7 cellular contexts compared by ENCODE assay signal in genomic region chr7:151782598-151783448, GRCh38.
DNase-seq lines count a peak whose midpoint lies in the region; ATAC-seq and TF ChIP-seq lines count a peak whose summit lies in the region.

No MANE protein-coding gene starts in this region.

- DNase-seq in GM13977 (ENCODE audit: low spot score): peak; percentile 88
- DNase-seq in NCI-H2107 (lab: John Stamatoyannopoulos, UW): peak; percentile 47
- peak; percentile 75 to 80 for DNase-seq in activated CD4-positive, alpha-beta T cell treated with anti-CD3 and anti-CD28 coated beads, Interleukin-2, amount 50 U/mL, for 48 hours
- peak; percentile 71 for DNase-seq in lung (ENCODE audit: low spot score)
- DNase-seq in stimulated activated CD8-positive, alpha-beta memory T cell treated with anti-CD3 and anti-CD28 coated beads, Interleukin-15, amount 100 ng/mL, for 1 hour (ENCODE audit: low read depth): peak; percentile 43

- H3K27ac ChIP-seq in duodenal mucosa (ENCODE audit: low read depth, low read length) (no peak overlapping the region), lung (ENCODE audit: low read depth in 1 of 2, low read length in 1 of 2) (peak overlapping the region in 1 of 2 donors; percentile 21)

- peak overlapping the region; percentile 36 to 54 for H3K4me3 ChIP-seq in duodenal mucosa (ENCODE audit: low read depth in 1 of 2, low read length in 2 of 2)
- no peak overlapping the region for H3K4me3 ChIP-seq in lung

- ATAC-seq in HG02678 (IDR thresholded peaks at IDR 0.05; ENCODE audit: unreplicated experiment): peak; percentile 80
- ATAC-seq in lung (ENCODE audit: insufficient read depth, low FRiP score): peak; percentile 79

- no peaks in the 10 kb centered on the region for H3K9me3 ChIP-seq in duodenal mucosa (ENCODE audit: control insufficient read depth in 1 of 2, low read length in 2 of 2)
- no peaks in the 10 kb centered on the region for H3K9me3 ChIP-seq in lung (ENCODE audit: control insufficient read depth in 2 of 2, insufficient read depth in 1 of 2, low read length in 1 of 2)

- TF ChIP-seq CTCF in GM13977 (IDR thresholded peaks at IDR 0.05; ENCODE audit: extremely low read depth, insufficient read depth, missing control alignments) (peak; percentile 86), lung (IDR thresholded peaks at IDR 0.05; ENCODE audit: control extremely low read depth, extremely low read depth) (peak; percentile 71)

- WGBS in lung, 2 donors: 8 to 9% methylated on average over 55 of the region's 55 CpGs

- in situ Hi-C loops in GM13977 (cut with MboI; ENCODE audit: low pct_unique_long_range_greater_than_20kb, low sequenced_read_pairs, unreplicated experiment): no loop called here

- peak overlapping the region; percentile 33 to 36 for H3K9ac ChIP-seq in duodenal mucosa (ENCODE audit: low read depth in 1 of 2, low read length in 2 of 2)

- peaks cover 11 to 12% of the 10 kb centered on the region in 2 donors for H3K36me3 ChIP-seq in duodenal mucosa (ENCODE audit: control insufficient read depth in 1 of 2, insufficient read depth in 2 of 2, low read length in 2 of 2)
- H3K36me3 ChIP-seq in lung (ENCODE audit: control insufficient read depth in 2 of 2, insufficient read depth in 2 of 2, low read length in 2 of 2): peaks cover 0 to 4% of the 10 kb centered on the region in 2 donors

- H3K4me1 ChIP-seq in duodenal mucosa (ENCODE audit: control insufficient read depth in 1 of 2, insufficient read depth in 2 of 2, low read length in 2 of 2) (peaks cover 4 to 9% of the 10 kb centered on the region in 2 donors), lung (ENCODE audit: control insufficient read depth in 2 of 2, insufficient read depth in 2 of 2, low read length in 2 of 2) (peaks cover 0 to 14% of the 10 kb centered on the region in 2 donors)

- no peaks in the 10 kb centered on the region for H3K27me3 ChIP-seq in duodenal mucosa (ENCODE audit: control insufficient read depth in 1 of 2, insufficient read depth in 2 of 2, low read length in 2 of 2)
- no peaks in the 10 kb centered on the region for H3K27me3 ChIP-seq in lung (ENCODE audit: control insufficient read depth, insufficient read depth)
